ENCODE assay signal across 24 cellular contexts in the genomic region with DNA sequence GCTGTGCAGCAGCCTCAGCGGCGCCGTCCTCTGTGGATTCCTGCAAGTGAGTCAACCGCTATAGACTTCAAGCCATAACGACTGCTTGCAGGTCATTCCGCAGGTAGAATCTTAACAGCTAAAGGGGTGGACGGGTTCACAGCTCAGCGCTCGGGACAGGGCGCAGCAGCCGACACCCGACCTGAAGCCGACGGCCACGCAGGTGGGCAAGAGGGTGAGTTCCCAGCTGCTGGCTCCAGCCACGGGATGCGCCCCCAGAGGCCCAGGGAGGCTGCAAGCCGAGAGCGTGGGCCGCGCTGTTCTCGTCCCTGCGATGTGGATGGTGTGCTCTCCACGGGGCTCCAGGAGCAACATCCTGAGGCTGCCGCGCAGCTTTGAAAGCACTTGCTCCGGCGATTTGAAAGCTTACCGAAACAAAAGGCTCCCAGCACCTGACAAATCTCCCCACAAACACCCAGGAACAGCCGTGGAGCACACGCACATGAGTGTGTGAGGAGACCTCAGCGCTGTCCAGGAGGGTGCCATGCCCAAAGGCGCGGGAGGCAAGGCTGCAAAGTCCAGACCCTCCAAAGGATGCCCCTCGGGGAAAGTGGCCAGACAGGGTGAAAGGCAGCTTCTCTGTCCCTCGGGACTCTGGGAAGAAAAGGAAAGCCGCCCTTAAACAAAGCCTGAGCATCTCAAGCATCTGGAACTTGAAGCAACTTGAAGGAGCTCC. TPM values are rescaled to one million over a fixed set of nuclear protein-coding genes. Genes with fewer than 3 reads are reported as not detected.
DNase-seq lines count a peak whose midpoint lies in the region; ATAC-seq, FAIRE-seq and TF ChIP-seq lines count a peak whose summit lies in the region.
"Had no signal": no experiment of that assay in that cellular context is flagged by ENCODE, and none has a peak within 500 bp of the region (broad histone marks: within the 10 kb centered on the region; RNA-seq: fewer than 3 reads in every experiment).

No MANE protein-coding gene starts in this region.

- H2AK5ac ChIP-seq in H1 (ENCODE audit: low read depth, low read length): no peak overlapping the region

- no peak overlapping the region for H3K4me2 ChIP-seq in H1 (ENCODE audit: insufficient read depth in 1 of 2, low read depth in 2 of 2, low read length in 2 of 2)

- TF ChIP-seq POLR2A in H1 (IDR thresholded peaks at IDR 0.05; ENCODE audit: control extremely low read depth in 1 of 2, low read depth in 2 of 2, low read length in 2 of 2) (no peak), ovary (IDR thresholded peaks at IDR 0.05) (no peak)

- no peaks in the 10 kb centered on the region for H4K20me1 ChIP-seq in H1 (replicated peaks in 1 of 2; ENCODE audit: control insufficient read depth in 1 of 2, insufficient read depth in 2 of 2, low read length in 2 of 2)

- TF ChIP-seq EP300 in H1 (IDR thresholded peaks at IDR 0.05; ENCODE audit: borderline replicate concordance in 1 of 2, low read depth in 2 of 2, low read length in 2 of 2) (no peak), ovary (IDR thresholded peaks at IDR 0.05) (no peak)

- H3K23ac ChIP-seq in H1 (ENCODE audit: insufficient read length): no peak overlapping the region

- FAIRE-seq in H1 (lab: Jason Lieb, UNC): no peak
- FAIRE-seq: GM12891, HTR-8/SVneo had no signal

- no peak overlapping the region; the same call in 1 of the 2 replicates for H2BK5ac ChIP-seq in H1 (ENCODE audit: low read depth, low read length)

- H2AFZ ChIP-seq in H1 (ENCODE audit: low read length): no peak overlapping the region

- no peak overlapping the region for H2BK120ac ChIP-seq in H1 (replicated peaks; ENCODE audit: low read depth, low read length)

- DNase-seq in right cardiac atrium (peak in 2 of 3 donors; percentile 5 to 47), Right ventricle myocardium inferior (ENCODE audit: missing footprints) (no peak), H1 (ENCODE audit: low read depth in 1 of 2, low spot score in 2 of 2) (peak in 1 of 2 experiments; percentile 36), ovary (peak in 3 of 5 donors; percentile 9 to 23 (median 11)), HT-29 (ENCODE audit: low spot score) (no peak), dedifferentiated amniotic fluid mesenchymal stem cell (ENCODE audit: extremely low spot score) (no peak)
- DNase-seq: C1 segment of cervical spinal cord, DMS53, EL, IMR-90, Karpas-422, MG63, NCI-H1048, NCI-H1436, NCI-H2029, NCI-H345, NCI-H524 treated with DMSO at 0.1 percent for 48 hours, SIG-M5 had no signal

- no peak for TF ChIP-seq RAD21 in H1 (IDR thresholded peaks at IDR 0.05 in 1 of 2, conservative IDR thresholded peaks at IDR 0.05 in 1 of 2; ENCODE audit: low read depth in 2 of 2, low read length in 2 of 2)

- no peak overlapping the region for H4K91ac ChIP-seq in H1 (replicated peaks; ENCODE audit: insufficient read length, low read length)

- intact Hi-C loops in right cardiac atrium (cut with DNase I): loop anchor here in 1 of 4 donors (10.0 kb wide), 1 partner anchor 49 kb away; no protein-coding TSS in a partner anchor
- intact Hi-C loops in Right ventricle myocardium inferior (cut with DNase I): no loop called here
- intact Hi-C loops in ovary (cut with DNase I): no loop called here

- H3K56ac ChIP-seq in H1 (replicated peaks; ENCODE audit: insufficient read length, low read depth, low read length): peak overlapping the region; percentile 30

- H2BK15ac ChIP-seq in H1 (ENCODE audit: low read length): no peak overlapping the region

- H3K27ac ChIP-seq in right cardiac atrium (ENCODE audit: low read length) (no peak overlapping the region), H1 (ENCODE audit: low read depth, low read length) (no peak overlapping the region), ovary (no peak overlapping the region)
- H3K27ac ChIP-seq: HL-60 had no signal

- CTCF ChIA-PET in H1 (lab: Charles Lee; ENCODE audit: partially characterized antibody): interaction anchor here (0.6 to 1.8 kb wide), 8 partner anchors 10 to 386 kb away, joined by 3 to 6 read pairs (median 4); no protein-coding TSS in a partner anchor

- no peak overlapping the region for H3K4ac ChIP-seq in H1 (replicated peaks; ENCODE audit: insufficient read length, low read depth, low read length)

- no peak overlapping the region for H4K8ac ChIP-seq in H1 (ENCODE audit: extremely low read depth, insufficient read depth, low read length)

- no peak for TF ChIP-seq CTCF in H1 (IDR thresholded peaks at IDR 0.05; ENCODE audit: control extremely low read depth in 1 of 3, insufficient read depth in 1 of 3, low read depth in 1 of 3, low read length in 3 of 3)
- no peak for TF ChIP-seq CTCF in ovary (IDR thresholded peaks at IDR 0.05)

- no peak overlapping the region for H2BK12ac ChIP-seq in H1 (ENCODE audit: low read depth, low read length)

- no peak overlapping the region for H2BK20ac ChIP-seq in H1 (ENCODE audit: low read length)

- POLR2A ChIA-PET in H1 (lab: Charles Lee; ENCODE audit: partially characterized antibody): interaction anchor here (0.6 to 1.1 kb wide), 4 partner anchors 9 to 125 kb away, joined by 3 read pairs; no protein-coding TSS in a partner anchor

- no peak overlapping the region for H4K5ac ChIP-seq in H1 (ENCODE audit: insufficient read length, low read depth, low read length)

- H3K79me1 ChIP-seq in H1 (ENCODE audit: low read depth, low read length): no peaks in the 10 kb centered on the region

- no peaks in the 10 kb centered on the region for H3K79me2 ChIP-seq in H1 (ENCODE audit: control insufficient read depth in 1 of 2, insufficient read depth in 2 of 2, low read length in 2 of 2)

- no peaks in the 10 kb centered on the region for H3K23me2 ChIP-seq in H1 (ENCODE audit: low read depth, low read length)

- no peak for ATAC-seq in right cardiac atrium
- no peak for ATAC-seq in Right ventricle myocardium inferior
- no peak for ATAC-seq in GM19395 (IDR thresholded peaks at IDR 0.05; ENCODE audit: unreplicated experiment)

- H3K36me3 ChIP-seq in H1 (ENCODE audit: control insufficient read depth in 2 of 4, insufficient read depth in 4 of 4, low read length in 3 of 4) (no peaks in the 10 kb centered on the region), ovary (no peaks in the 10 kb centered on the region)
- H3K36me3 ChIP-seq: HAP-1, MG63 had no signal

- H3K4me1 ChIP-seq in right cardiac atrium (ENCODE audit: control insufficient read depth, insufficient read depth, low read length) (no peaks in the 10 kb centered on the region), H1 (replicated peaks in 1 of 4; ENCODE audit: control insufficient read depth in 3 of 4, insufficient read depth in 4 of 4, low read length in 3 of 4) (no peaks in the 10 kb centered on the region), ovary (ENCODE audit: insufficient read depth) (no peaks in the 10 kb centered on the region)
- H3K4me1 ChIP-seq: HAP-1 had no signal

- H3K14ac ChIP-seq in H1 (ENCODE audit: insufficient read length): no peak overlapping the region

- H3K4me3 ChIP-seq in right cardiac atrium (ENCODE audit: low read length): no peak overlapping the region
- no peak overlapping the region for H3K4me3 ChIP-seq in H1 (ENCODE audit: extremely low read depth in 1 of 4, insufficient read depth in 2 of 4, low read depth in 3 of 4, low read length in 4 of 4)
- H3K4me3 ChIP-seq in ovary: no peak overlapping the region
- H3K4me3 ChIP-seq: HAP-1, MG63 had no signal

- no peaks in the 10 kb centered on the region for H3K27me3 ChIP-seq in right cardiac atrium (ENCODE audit: control insufficient read depth, insufficient read depth)
- 0 out of 7 replicates have a peak, but pooled peaks cover 0 to 2% (median 0%) of the 10 kb centered on the region in 4 experiments for H3K27me3 ChIP-seq in H1 (replicated peaks in 1 of 4; ENCODE audit: control insufficient read depth in 3 of 4, extremely low read depth in 1 of 4, insufficient read depth in 3 of 4, low read length in 3 of 4)
- H3K27me3 ChIP-seq in ovary: no peaks in the 10 kb centered on the region
- H3K27me3 ChIP-seq: MG63 had no signal

- H3K9me3 ChIP-seq in right cardiac atrium (ENCODE audit: control insufficient read depth, low read length): no peaks in the 10 kb centered on the region
- no peaks in the 10 kb centered on the region for H3K9me3 ChIP-seq in H1 (ENCODE audit: insufficient read depth in 2 of 2, low read depth in 1 of 2, low read length in 1 of 2)
- H3K9me3 ChIP-seq in ovary: no peaks in the 10 kb centered on the region
- H3K9me3 ChIP-seq: HAP-1, MG63 had no signal

- no peak overlapping the region for H3K9ac ChIP-seq in H1 (replicated peaks in 1 of 4; ENCODE audit: extremely low read depth in 1 of 4, low read depth in 3 of 4, low read length in 3 of 4)

- WGBS in right cardiac atrium: 94% methylated on average over 37 of the region's 37 CpGs
- WGBS in H1 (ENCODE audit: extremely low coverage in 1 of 2, insufficient coverage in 1 of 2, insufficient read length in 1 of 2, insufficient replicate concordance in 2 of 2, low coverage in 1 of 2, low lambda C conversion rate in 2 of 2, missing lambda C conversion rate in 1 of 2), 2 experiments: 92% methylated on average over 37 of the region's 37 CpGs; no CpG with 5 or more reads in 1 of the 2 experiments
- WGBS in ovary, 3 donors: 94 to 95% (median 94%) methylated on average over 37 of the region's 37 CpGs

- H3K18ac ChIP-seq in H1 (ENCODE audit: extremely low read depth, low read length): no peak overlapping the region

RNA-seq across cellular contexts. Expression of gene EXD3, which starts 48.7 kb away (rescaled TPM):
- total RNA-seq in right cardiac atrium (10 to 100 TPM in 2 of 4 donors, 1 to 10 TPM in 2; 7.9 to 13.4 (median 11.1) TPM), Right ventricle myocardium inferior (6.8 TPM), ovary (10 to 100 TPM; 19.5 to 30.6 (median 26.2) TPM)
- polyA plus RNA-seq in right cardiac atrium (14.6 TPM), H1 (2011; rRNA removed) (9.4 and 12.7 TPM in 2 replicates), ovary (10 to 100 TPM in 1 of 2 donors, 1 to 10 TPM in 1; 1.0 to 19.4 TPM)
- total RNA-seq in H1 (2021; fragmentation: NEBNext Ultra II Directional; extraction: Animal tissue kit (Norgen Biotek cat#: 25700)): 7.0 and 7.2 TPM in 2 replicates
- polyA plus RNA-seq in H1 (2011; cell fraction: cytosol; rRNA removed): 11.1 TPM
- polyA plus RNA-seq in H1 (2011; cell fraction: nucleus; rRNA removed): 40.6 TPM
- 4.4 to 11.7 TPM (median 10.6 TPM) in 4 replicates for polyA plus RNA-seq in H1 (2012, experiment 1 of 2)
- 6.7 TPM for polyA plus RNA-seq in H1 (2012, experiment 2 of 2)
- polyA plus RNA-seq in H1 (2013, experiment 1 of 2): 5.3 TPM
- polyA plus RNA-seq in H1 (2013, experiment 2 of 2): 4.9 TPM
- polyA minus RNA-seq in H1 (2011; rRNA and poly(A)+ RNA removed): 2.7 and 6.9 TPM in 2 replicates
- 6.4 TPM for polyA minus RNA-seq in H1 (2011; cell fraction: cytosol; rRNA and poly(A)+ RNA removed)
- 11.7 TPM for polyA minus RNA-seq in H1 (2011; cell fraction: nucleus; rRNA and poly(A)+ RNA removed)
- total RNA-seq in HT-29 (2014; rRNA removed; shearing (Covaris generic)): 7.6 and 14.1 TPM in 2 replicates

RNA-seq across cellular contexts. Expression of gene NOXA1, which starts 48.9 kb away (rescaled TPM):
- 1 to 10 TPM; 3.1 to 7.5 (median 4.5) TPM for total RNA-seq in right cardiac atrium
- polyA plus RNA-seq in right cardiac atrium: 4.3 TPM
- total RNA-seq in Right ventricle myocardium inferior: 2.2 TPM
- total RNA-seq in H1 (2021; fragmentation: NEBNext Ultra II Directional; extraction: Animal tissue kit (Norgen Biotek cat#: 25700)): 0.34 and 0.55 TPM in 2 replicates
- 0.91 and 1.5 TPM in 2 replicates for polyA plus RNA-seq in H1 (2011; rRNA removed)
- polyA plus RNA-seq in H1 (2011; cell fraction: cytosol; rRNA removed): 1.3 TPM
- 4.7 TPM for polyA plus RNA-seq in H1 (2011; cell fraction: nucleus; rRNA removed)
- 0.41 to 1.2 TPM (median 0.88 TPM) in 4 replicates for polyA plus RNA-seq in H1 (2012, experiment 1 of 2)
- 0.25 TPM for polyA plus RNA-seq in H1 (2012, experiment 2 of 2)
- polyA plus RNA-seq in H1 (2013, experiment 1 of 2): 0.53 TPM
- 0.44 TPM for polyA plus RNA-seq in H1 (2013, experiment 2 of 2)
- polyA minus RNA-seq in H1 (2011; rRNA and poly(A)+ RNA removed): not detected in 2 replicates
- polyA minus RNA-seq in H1 (2011; cell fraction: cytosol; rRNA and poly(A)+ RNA removed): 0.81 TPM
- 1.5 TPM for polyA minus RNA-seq in H1 (2011; cell fraction: nucleus; rRNA and poly(A)+ RNA removed)
- total RNA-seq in ovary: 10 to 100 TPM in 5 of 7 donors, 1 to 10 TPM in 2; 8.5 to 18.5 (median 13.8) TPM
- 1 to 10 TPM in 1 of 2 donors, not detected in 1; 7.1 TPM for polyA plus RNA-seq in ovary
- 1.5 and 3.7 TPM in 2 replicates for total RNA-seq in HT-29 (2014; rRNA removed; shearing (Covaris generic))
- total RNA-seq: IMR-90, RPMI7951 had no signal

Comparison
In these comparisons a context has a peak if more than half of its experiments do, and no peak if none do; other contexts are left out.
1. DNase-seq: peak in right cardiac atrium (2 of 3) and ovary (3 of 5); none in Right ventricle myocardium inferior (single experiment), HT-29 (single experiment) and dedifferentiated amniotic fluid mesenchymal stem cell (single experiment).